2 cellular contexts compared by ENCODE assay signal in genomic region chr7:11754933-11755332, GRCh38.
TF ChIP-seq lines count a peak whose summit lies in the region.

No MANE protein-coding gene starts in this region.

TF ChIP-seq in A549, 52 proteins besides CTCF, POLR2A, EP300 and RAD21 (continued from another document):
- no peak for TF ChIP-seq FOSL2 (IDR thresholded peaks at IDR 0.05)
- no peak for TF ChIP-seq FOSL2 (CRISPR knock-in tag; IDR thresholded peaks at IDR 0.05)
- no peak for TF ChIP-seq JUN (IDR thresholded peaks at IDR 0.05)
- no peak for TF ChIP-seq ZSCAN20 (CRISPR knock-in tag; IDR thresholded peaks at IDR 0.05)
- no peak for TF ChIP-seq EHF (CRISPR knock-in tag; IDR thresholded peaks at IDR 0.05)

TF ChIP-seq in WTC11, 78 proteins besides CTCF, POLR2A, EP300 and RAD21 (continued from another document):
- TF ChIP-seq SP1 (CRISPR knock-in tag; conservative IDR thresholded peaks at IDR 0.05), result no peak
- TF ChIP-seq ERG (CRISPR knock-in tag; IDR thresholded peaks at IDR 0.05), result no peak
- TF ChIP-seq MXD4 (CRISPR knock-in tag; IDR thresholded peaks at IDR 0.05; ENCODE audit: borderline replicate concordance), result no peak
- no peak for TF ChIP-seq SMAD3 (CRISPR knock-in tag; IDR thresholded peaks at IDR 0.05; ENCODE audit: borderline replicate concordance)
- TF ChIP-seq OVOL2 (CRISPR knock-in tag; IDR thresholded peaks at IDR 0.05; ENCODE audit: borderline replicate concordance), result no peak
- TF ChIP-seq E2F4 (CRISPR knock-in tag; IDR thresholded peaks at IDR 0.05; ENCODE audit: borderline replicate concordance, low read depth), result no peak
- TF ChIP-seq E2F1 (CRISPR knock-in tag; IDR thresholded peaks at IDR 0.05), result no peak
- no peak for TF ChIP-seq ZNF317 (CRISPR knock-in tag; IDR thresholded peaks at IDR 0.05; ENCODE audit: borderline replicate concordance, low read depth)
- no peak for TF ChIP-seq CREB1 (CRISPR knock-in tag; IDR thresholded peaks at IDR 0.05)
TF ChIP-seq in WTC11: peak in this region for 0.
